ENCODE assay signal across 1 cellular context in genomic region chr5:38168029-38168428, GRCh38.
TF ChIP-seq lines count a peak whose summit lies in the region.

No MANE protein-coding gene starts in this region.

TF ChIP-seq in GM23338, 12 proteins besides CTCF, POLR2A, EP300 and RAD21 (continued from another document):
- TF ChIP-seq ZNF462 (CRISPR knock-in tag; IDR thresholded peaks at IDR 0.05) = no peak
- no peak for TF ChIP-seq CREB1 (CRISPR knock-in tag; IDR thresholded peaks at IDR 0.05; ENCODE audit: low read depth)
- TF ChIP-seq JUNB (IDR thresholded peaks at IDR 0.05; ENCODE audit: unreplicated experiment) = no peak
- no peak for TF ChIP-seq POLR2AphosphoS5 (IDR thresholded peaks at IDR 0.05; ENCODE audit: low read depth)
- TF ChIP-seq EZH2phosphoT487 (IDR thresholded peaks at IDR 0.05; ENCODE audit: unreplicated experiment) = no peak
- no peak for TF ChIP-seq ZNF114 (CRISPR knock-in tag; IDR thresholded peaks at IDR 0.05)
- no peak for TF ChIP-seq EZH2 (IDR thresholded peaks at IDR 0.05; ENCODE audit: low read depth, unreplicated experiment)
- no peak for TF ChIP-seq ETS1 (IDR thresholded peaks at IDR 0.05)
- TF ChIP-seq ZNF331 (CRISPR knock-in tag; IDR thresholded peaks at IDR 0.05; ENCODE audit: low read depth) = no peak
